In genomic region chr19:18046066-18046718, GRCh38 we compare ENCODE assay signal across 8 cellular contexts. TPM values are rescaled to one million over a fixed set of nuclear protein-coding genes. Genes with fewer than 3 reads are reported as not detected.
A peak's percentile ranks its signal among the peaks of the same experiment; 100 is the strongest.
DNase-seq lines count a peak whose midpoint lies in the region; ATAC-seq and TF ChIP-seq lines count a peak whose summit lies in the region.

No MANE protein-coding gene starts in this region.

- no peak overlapping the region for H3K4me3 ChIP-seq in SJCRH30
- H3K4me3 ChIP-seq in fibroblast of villous mesenchyme (ENCODE audit: low read depth, low read length) = no peak overlapping the region
- no peak overlapping the region for H3K4me3 ChIP-seq in stomach
- H3K4me3 ChIP-seq in H7 (ENCODE audit: insufficient read depth, low read depth, low read length) = no peak overlapping the region

- H3K4me3 Mint-ChIP-seq in activated CD4-positive, alpha-beta T cell treated with anti-CD3 and anti-CD28 coated beads, Interleukin-2, amount 10 ng/mL, durations not matched to agents 7 days and 5 days = no peak overlapping the region

- TF ChIP-seq POLR2A in stomach (IDR thresholded peaks at IDR 0.05) = no peak

- H3K27me3 ChIP-seq in SJCRH30 (0 out of 2 replicates have a peak, but pooled peaks cover 7% of the 10 kb centered on the region), stomach (no peaks in the 10 kb centered on the region), H7 (ENCODE audit: control insufficient read depth, insufficient read depth, low read length) (no peaks in the 10 kb centered on the region)

- POLR2A ChIA-PET in activated CD4-positive, alpha-beta T cell treated with anti-CD3 and anti-CD28 coated beads, Interleukin-2, amount 10 ng/mL, durations not matched to agents 7 days and 5 days (lab: Charles Lee) = no interaction called here

- H3K27ac ChIP-seq in SJCRH30 (no peak overlapping the region), stomach (peak overlapping the region in 4 of 5 donors; percentile 78 to 81 (median 80))

- CTCF ChIA-PET in activated CD4-positive, alpha-beta T cell treated with anti-CD3 and anti-CD28 coated beads, Interleukin-2, amount 10 ng/mL, durations not matched to agents 7 days and 5 days (lab: Charles Lee) = interaction anchor here (1.0 to 2.1 kb wide), 2 partner anchors 11 to 597 kb away, joined by 3 to 16 read pairs; no protein-coding TSS in a partner anchor

- TF ChIP-seq CTCF in fibroblast of villous mesenchyme (IDR thresholded peaks at IDR 0.05; ENCODE audit: insufficient read depth, low read depth, low read length) = no peak
- no peak for TF ChIP-seq CTCF in stomach (IDR thresholded peaks at IDR 0.05)

- no peak for TF ChIP-seq EP300 in stomach (IDR thresholded peaks at IDR 0.05)

- no peak for DNase-seq in activated CD4-positive, alpha-beta T cell treated with anti-CD3 and anti-CD28 coated beads, Interleukin-2, amount 10 ng/mL, durations not matched to agents 7 days and 5 days
- no peak for DNase-seq in activated CD4-positive, alpha-beta T cell treated with anti-CD3 and anti-CD28 coated beads, Interleukin-2, amount 50 U/mL, for 4 hours
- DNase-seq in SJCRH30 = peak; percentile 52 to 62
- peak; percentile 68 for DNase-seq in fibroblast of villous mesenchyme (ENCODE audit: low read depth)
- peak; percentile 47 for DNase-seq in stomach
- DNase-seq in H7 = no peak
- no peak for DNase-seq in globus pallidus (ENCODE audit: low spot score)

- H3K4me1 ChIP-seq in SJCRH30 (peaks cover 15% of the 10 kb centered on the region), stomach (peaks cover 28 to 47% (median 43%) of the 10 kb centered on the region in 4 donors)

- H3K36me3 Mint-ChIP-seq in activated CD4-positive, alpha-beta T cell treated with anti-CD3 and anti-CD28 coated beads, Interleukin-2, amount 10 ng/mL, durations not matched to agents 7 days and 5 days (ENCODE audit: low read depth) = peaks cover 9% of the 10 kb centered on the region

- H3K36me3 ChIP-seq in SJCRH30 (no peaks in the 10 kb centered on the region), stomach (no peaks in the 10 kb centered on the region), H7 (replicated peaks; ENCODE audit: control insufficient read depth, insufficient read depth, low read length) (no peaks in the 10 kb centered on the region)

- ATAC-seq in HG03095 (IDR thresholded peaks at IDR 0.05; ENCODE audit: unreplicated experiment) = no peak

- H3K9me3 ChIP-seq in SJCRH30 (replicated peaks) (no peaks in the 10 kb centered on the region; the same call in 1 of the 2 replicates), stomach (no peaks in the 10 kb centered on the region)

- peak overlapping the region; percentile 16 for H3K27ac Mint-ChIP-seq in activated CD4-positive, alpha-beta T cell treated with anti-CD3 and anti-CD28 coated beads, Interleukin-2, amount 10 ng/mL, durations not matched to agents 7 days and 5 days

- H3K9me3 Mint-ChIP-seq in activated CD4-positive, alpha-beta T cell treated with anti-CD3 and anti-CD28 coated beads, Interleukin-2, amount 10 ng/mL, durations not matched to agents 7 days and 5 days = peaks cover 4% of the 10 kb centered on the region

- WGBS in stomach, 5 donors = 62 to 71% (median 62%) methylated on average over 14 of the region's 14 CpGs

- H3K4me1 Mint-ChIP-seq in activated CD4-positive, alpha-beta T cell treated with anti-CD3 and anti-CD28 coated beads, Interleukin-2, amount 10 ng/mL, durations not matched to agents 7 days and 5 days = peaks cover 52% of the 10 kb centered on the region

- intact Hi-C loops in stomach (cut with DNase I; ENCODE audit: low total_unique reads) = no loop called here

- H3K27me3 Mint-ChIP-seq in activated CD4-positive, alpha-beta T cell treated with anti-CD3 and anti-CD28 coated beads, Interleukin-2, amount 10 ng/mL, durations not matched to agents 7 days and 5 days = peaks cover 19% of the 10 kb centered on the region

RNA-seq across cellular contexts. Expression of gene ARRDC2, which starts 38.2 kb away (rescaled TPM):
- 10 to 100 TPM; 40.1 to 51.1 TPM for total RNA-seq in activated CD4-positive, alpha-beta T cell treated with anti-CD3 and anti-CD28 coated beads, Interleukin-2, amount 10 ng/mL, durations not matched to agents 7 days and 5 days
- total RNA-seq in SJCRH30 (2014; rRNA removed; shearing (Covaris generic)) = 1.9 and 2.0 TPM in 2 replicates
- 3.5 and 3.9 TPM in 2 replicates for total RNA-seq in fibroblast of villous mesenchyme
- total RNA-seq in stomach = 100 to 1,000 TPM in 1 of 5 donors, 10 to 100 TPM in 4; 19.8 to 130 (median 60.8) TPM
- 10 to 100 TPM; 31.4 to 34.1 (median 32.7) TPM for polyA plus RNA-seq in stomach
- 4.8 and 14.0 TPM in 2 replicates for total RNA-seq in H7 (2014; rRNA removed; shearing (Covaris generic))

RNA-seq across cellular contexts. Expression of gene IL12RB1, which starts 40.5 kb away (rescaled TPM):
- total RNA-seq in activated CD4-positive, alpha-beta T cell treated with anti-CD3 and anti-CD28 coated beads, Interleukin-2, amount 10 ng/mL, durations not matched to agents 7 days and 5 days = 10 to 100 TPM; 81.8 to 86.8 TPM
- total RNA-seq in SJCRH30 (2014; rRNA removed; shearing (Covaris generic)) = not detected in 2 replicates
- total RNA-seq in fibroblast of villous mesenchyme (0.64 and 1.3 TPM in 2 replicates), stomach (1 to 10 TPM in 1 of 5 donors, under 1 TPM in 1, not detected in 3; 0.18 to 9.3 TPM)
- under 1 TPM in 2 of 3 donors, not detected in 1; 0.68 to 0.87 TPM for polyA plus RNA-seq in stomach
- not detected in 2 replicates for total RNA-seq in H7 (2014; rRNA removed; shearing (Covaris generic))

RNA-seq across cellular contexts. Expression of gene MAST3, which starts 51.4 kb away (rescaled TPM):
- 10 to 100 TPM; 31.0 to 35.8 TPM for total RNA-seq in activated CD4-positive, alpha-beta T cell treated with anti-CD3 and anti-CD28 coated beads, Interleukin-2, amount 10 ng/mL, durations not matched to agents 7 days and 5 days
- total RNA-seq in SJCRH30 (2014; rRNA removed; shearing (Covaris generic)) = 4.3 and 4.5 TPM in 2 replicates
- total RNA-seq in fibroblast of villous mesenchyme (1.9 and 3.0 TPM in 2 replicates), stomach (10 to 100 TPM in 3 of 5 donors, 1 to 10 TPM in 2; 1.7 to 29.0 (median 10.7) TPM)
- polyA plus RNA-seq in stomach = 1 to 10 TPM; 1.8 to 4.0 (median 1.9) TPM
- 2.4 and 4.0 TPM in 2 replicates for total RNA-seq in H7 (2014; rRNA removed; shearing (Covaris generic))

Comparison
In these comparisons a context has a peak if more than half of its experiments do, and no peak if none do; other contexts are left out.
1. DNase-seq: peak in SJCRH30 (2 of 2), fibroblast of villous mesenchyme (single experiment) and stomach (single experiment); none in activated CD4-positive, alpha-beta T cell treated with anti-CD3 and anti-CD28 coated beads, Interleukin-2, amount 10 ng/mL, durations not matched to agents 7 days and 5 days (single experiment), activated CD4-positive, alpha-beta T cell treated with anti-CD3 and anti-CD28 coated beads, Interleukin-2, amount 50 U/mL, for 4 hours (0 of 2), H7 (single experiment) and globus pallidus (single experiment).
2. RNA of gene IL12RB1, which starts 40.5 kb away (total RNA-seq): 81.8 to 86.8 TPM in activated CD4-positive, alpha-beta T cell treated with anti-CD3 and anti-CD28 coated beads, Interleukin-2, amount 10 ng/mL, durations not matched to agents 7 days and 5 days; 0.64 to 1.3 TPM in fibroblast of villous mesenchyme, not detected in SJCRH30, 0.18 to 9.3 TPM in stomach and not detected in H7; every median in the first group is over 4 times any median in the second.